In the genomic region with DNA sequence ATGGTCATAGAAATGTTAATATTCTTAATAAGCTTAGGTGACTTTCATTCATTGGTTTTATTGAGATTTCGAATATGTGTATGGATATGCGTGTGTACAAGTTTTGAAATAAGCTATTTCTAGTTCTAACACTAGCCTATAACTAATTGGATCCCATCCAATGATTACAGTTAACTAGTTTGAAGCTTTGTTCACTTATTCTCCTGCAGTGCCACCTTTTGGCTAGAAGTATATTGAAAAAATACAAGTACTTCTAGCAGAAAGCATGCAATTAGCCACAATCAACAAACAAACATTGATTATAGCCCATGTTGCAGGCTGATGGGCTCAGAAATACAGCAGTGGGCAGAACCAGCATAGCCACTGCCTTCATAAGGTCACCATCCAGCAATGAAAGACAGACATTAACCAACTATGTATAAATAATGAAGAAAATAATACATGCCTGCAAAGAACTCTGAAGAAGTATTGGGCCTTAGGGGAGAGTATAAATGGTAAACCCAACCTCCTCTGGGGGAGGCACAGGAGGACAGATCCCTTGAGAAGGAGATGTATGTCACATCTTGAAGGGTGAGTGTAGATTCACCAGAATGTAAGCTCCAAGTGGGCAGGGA, we compare ENCODE assay signal across 8 cellular contexts. TPM values are rescaled to one million over a fixed set of nuclear protein-coding genes. Genes with fewer than 3 reads are reported as not detected.
DNase-seq lines count a peak whose midpoint lies in the region; ATAC-seq and TF ChIP-seq lines count a peak whose summit lies in the region.

No MANE protein-coding gene starts in this region.

- 34% methylated on average over 2 of the region's 2 CpGs for WGBS in suprapubic skin

- no peaks in the 10 kb centered on the region for H3K36me3 ChIP-seq in suprapubic skin

- no peak overlapping the region for H3K27ac ChIP-seq in HL-60 (replicated peaks)
- H3K27ac ChIP-seq in RWPE1, result no peak overlapping the region
- no peak overlapping the region for H3K27ac ChIP-seq in foreskin keratinocyte
- no peak overlapping the region for H3K27ac ChIP-seq in suprapubic skin

- H3K9me3 ChIP-seq in suprapubic skin, result no peaks in the 10 kb centered on the region

- TF ChIP-seq POLR2A in suprapubic skin (IDR thresholded peaks at IDR 0.05), result no peak

- POLR2A ChIA-PET in RWPE1 (lab: Yijun Ruan, JAX; ENCODE audit: low non-redundant PET), result no interaction called here

- CTCF ChIA-PET in RWPE1 (lab: Yijun Ruan, JAX), result interaction anchor here (0.6 to 1.6 kb wide), 15 partner anchors 11 to 595 kb away, joined by 3 to 20 read pairs (median 3); no protein-coding TSS in a partner anchor

- DNase-seq in CD1c-positive myeloid dendritic cell (ENCODE audit: extremely low spot score), result peak; percentile 21
- DNase-seq in HL-60 (ENCODE audit: low read depth in 1 of 2, low spot score in 1 of 2), result peak in 1 of 2 experiments; percentile 22
- peak; percentile 40 for DNase-seq in RWPE1 (ENCODE audit: low spot score)
- DNase-seq in foreskin keratinocyte, result peak in 1 of 2 donors; percentile 11
- no peak for DNase-seq in suprapubic skin (ENCODE audit: low spot score in 2 of 2)
- DNase-seq in activated CD8-positive, alpha-beta memory T cell treated with anti-CD3 and anti-CD28 coated beads, Interleukin-2, amount 50 U/mL, for 4 hours, result no peak
- DNase-seq in Right ventricle myocardium superior, result no peak

- H3K4me1 ChIP-seq in foreskin keratinocyte, result no peaks in the 10 kb centered on the region
- H3K4me1 ChIP-seq in suprapubic skin, result peaks cover 5% of the 10 kb centered on the region

- no peak for TF ChIP-seq EP300 in suprapubic skin (IDR thresholded peaks at IDR 0.05)

- H3K27me3 ChIP-seq in HL-60 (ENCODE audit: insufficient read depth, poor library complexity, severe bottlenecking) (peaks cover 19% of the 10 kb centered on the region), foreskin keratinocyte (peaks cover 24% of the 10 kb centered on the region), suprapubic skin (peaks cover 20% of the 10 kb centered on the region)

- no peak overlapping the region for H3K4me3 ChIP-seq in HL-60 (replicated peaks; ENCODE audit: insufficient read depth, low read length)
- H3K4me3 ChIP-seq in suprapubic skin, result no peak overlapping the region

- ATAC-seq in foreskin keratinocyte, result no peak
- no peak for ATAC-seq in HG03095 (IDR thresholded peaks at IDR 0.05; ENCODE audit: unreplicated experiment)
- no peak for ATAC-seq in Right ventricle myocardium superior (ENCODE audit: poor library complexity)

- intact Hi-C loops in Right ventricle myocardium superior (cut with DNase I), result loop anchor here (5.0 to 10.0 kb wide), 2 partner anchors 297 to 590 kb away; no protein-coding TSS in a partner anchor

- peak; percentile 8 for TF ChIP-seq CTCF in HL-60 (IDR thresholded peaks at IDR 0.05; ENCODE audit: insufficient read depth, low read length)
- peak; percentile 25; the same call in 1 of the 2 replicates for TF ChIP-seq CTCF in RWPE1 (conservative IDR thresholded peaks at IDR 0.05; ENCODE audit: low read depth)
- TF ChIP-seq CTCF in foreskin keratinocyte (conservative IDR thresholded peaks at IDR 0.05), result peak; percentile 56
- TF ChIP-seq CTCF in suprapubic skin (IDR thresholded peaks at IDR 0.05), result peak; percentile 16 to 18

RNA-seq across cellular contexts. Expression of a gene that starts 5.1 kb away (rescaled TPM):
- total RNA-seq in foreskin keratinocyte (not detected in 2 replicates), suprapubic skin (1 to 10 TPM in 2 of 4 donors, under 1 TPM in 2; 0.68 to 2.2 (median 1.1) TPM), Right ventricle myocardium superior (0.32 TPM)
- polyA plus RNA-seq in foreskin keratinocyte, result not detected in 2 replicates

Comparison
In these comparisons a context has a peak if more than half of its experiments do, and no peak if none do; other contexts are left out.
1. DNase-seq: peak in CD1c-positive myeloid dendritic cell (single experiment) and RWPE1 (single experiment); none in suprapubic skin (0 of 2), activated CD8-positive, alpha-beta memory T cell treated with anti-CD3 and anti-CD28 coated beads, Interleukin-2, amount 50 U/mL, for 4 hours (single experiment) and Right ventricle myocardium superior (single experiment).
2. Peak in every context shown above with its lines, with median percentiles within 50 percentile points of each other: CTCF ChIP-seq.